In genomic region chr22:26885441-26886261, GRCh38 we compare ENCODE assay signal across 1 cellular context.
TF ChIP-seq lines count a peak whose summit lies in the region.

No MANE protein-coding gene starts in this region.

TF ChIP-seq in SK-N-SH, 30 proteins besides CTCF, POLR2A, EP300 and RAD21 (continued from another document):
- TF ChIP-seq, protein P1, sequence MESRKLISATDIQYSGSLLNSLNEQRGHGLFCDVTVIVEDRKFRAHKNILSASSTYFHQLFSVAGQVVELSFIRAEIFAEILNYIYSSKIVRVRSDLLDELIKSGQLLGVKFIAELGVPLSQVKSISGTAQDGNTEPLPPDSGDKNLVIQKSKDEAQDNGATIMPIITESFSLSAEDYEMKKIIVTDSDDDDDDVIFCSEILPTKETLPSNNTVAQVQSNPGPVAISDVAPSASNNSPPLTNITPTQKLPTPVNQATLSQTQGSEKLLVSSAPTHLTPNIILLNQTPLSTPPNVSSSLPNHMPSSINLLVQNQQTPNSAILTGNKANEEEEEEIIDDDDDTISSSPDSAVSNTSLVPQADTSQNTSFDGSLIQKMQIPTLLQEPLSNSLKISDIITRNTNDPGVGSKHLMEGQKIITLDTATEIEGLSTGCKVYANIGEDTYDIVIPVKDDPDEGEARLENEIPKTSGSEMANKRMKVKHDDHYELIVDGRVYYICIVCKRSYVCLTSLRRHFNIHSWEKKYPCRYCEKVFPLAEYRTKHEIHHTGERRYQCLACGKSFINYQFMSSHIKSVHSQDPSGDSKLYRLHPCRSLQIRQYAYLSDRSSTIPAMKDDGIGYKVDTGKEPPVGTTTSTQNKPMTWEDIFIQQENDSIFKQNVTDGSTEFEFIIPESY (IDR thresholded peaks at IDR 0.05; ENCODE audit: borderline replicate concordance, low read depth): no peak
- no peak for TF ChIP-seq FOSL2 (IDR thresholded peaks at IDR 0.05; ENCODE audit: borderline replicate concordance, low read depth)
